16 cellular contexts compared by ENCODE assay signal in genomic region chr4:21801661-21802355, GRCh38.
A peak's percentile ranks its signal among the peaks of the same experiment; 100 is the strongest.
DNase-seq lines count a peak whose midpoint lies in the region; ATAC-seq and TF ChIP-seq lines count a peak whose summit lies in the region.
"Had no signal": no experiment of that assay in that cellular context is flagged by ENCODE, and none has a peak within 500 bp of the region (broad histone marks: within the 10 kb centered on the region; RNA-seq: fewer than 3 reads in every experiment).

No MANE protein-coding gene starts in this region.

- no peak overlapping the region for H3K4me3 ChIP-seq in adipocyte (ENCODE audit: low read length)
- H3K4me3 ChIP-seq in fibroblast of the aortic adventitia (ENCODE audit: low read depth, low read length) = no peak overlapping the region

- no peaks in the 10 kb centered on the region for H3K9me3 ChIP-seq in adipocyte (ENCODE audit: control insufficient read depth, low read length)
- H3K9me3 ChIP-seq: Caco-2, neutrophil had no signal

- ATAC-seq in GM19351 (IDR thresholded peaks at IDR 0.05; ENCODE audit: unreplicated experiment) = no peak
- no peak for ATAC-seq in HG03095 (IDR thresholded peaks at IDR 0.05; ENCODE audit: unreplicated experiment)

- no peaks in the 10 kb centered on the region for H3K27me3 ChIP-seq in adipocyte (replicated peaks; ENCODE audit: control insufficient read depth, insufficient read depth, low read length)
- H3K27me3 ChIP-seq: neutrophil had no signal

- no peak for TF ChIP-seq CTCF in fibroblast of the aortic adventitia (IDR thresholded peaks at IDR 0.05; ENCODE audit: insufficient read depth, low read length)

- peaks cover 4% of the 10 kb centered on the region for H3K4me1 ChIP-seq in adipocyte (ENCODE audit: control insufficient read depth, insufficient read depth, low read length)
- H3K4me1 ChIP-seq: Caco-2 had no signal

- DNase-seq in GM03348 (ENCODE audit: low spot score) (peak; percentile 38), adipocyte (ENCODE audit: low read depth) (peak; percentile 35), fibroblast of the aortic adventitia (ENCODE audit: low read depth) (peak; percentile 45), renal cortical epithelial cell (ENCODE audit: low read depth) (peak; percentile 78), NCI-H2081 treated with DMSO at 0.1 percent for 48 hours (lab: John Stamatoyannopoulos, UW) (no peak)
- DNase-seq: activated CD4-positive, alpha-beta T cell treated with anti-CD3 and anti-CD28 coated beads, Interleukin-2, amount 50 U/mL, for 4 hours; activated naive CD4-positive, alpha-beta T cell; aorta; Caco-2; Kasumi-1; NCI-H526 treated with DMSO at 0.1 percent for 48 hours; OCI-M1; stimulated activated CD4-positive, alpha-beta T cell treated with anti-CD3 and anti-CD28 coated beads, Interleukin-15, amount 100 ng/mL, for 24 hours had no signal

- H3K9ac ChIP-seq in adipocyte (ENCODE audit: low read length) = peak overlapping the region; percentile 63

- no peaks in the 10 kb centered on the region for H3K36me3 ChIP-seq in adipocyte (ENCODE audit: control insufficient read depth, insufficient read depth, low read length, severe bottlenecking)
- H3K36me3 ChIP-seq: neutrophil had no signal
